In the genomic region with DNA sequence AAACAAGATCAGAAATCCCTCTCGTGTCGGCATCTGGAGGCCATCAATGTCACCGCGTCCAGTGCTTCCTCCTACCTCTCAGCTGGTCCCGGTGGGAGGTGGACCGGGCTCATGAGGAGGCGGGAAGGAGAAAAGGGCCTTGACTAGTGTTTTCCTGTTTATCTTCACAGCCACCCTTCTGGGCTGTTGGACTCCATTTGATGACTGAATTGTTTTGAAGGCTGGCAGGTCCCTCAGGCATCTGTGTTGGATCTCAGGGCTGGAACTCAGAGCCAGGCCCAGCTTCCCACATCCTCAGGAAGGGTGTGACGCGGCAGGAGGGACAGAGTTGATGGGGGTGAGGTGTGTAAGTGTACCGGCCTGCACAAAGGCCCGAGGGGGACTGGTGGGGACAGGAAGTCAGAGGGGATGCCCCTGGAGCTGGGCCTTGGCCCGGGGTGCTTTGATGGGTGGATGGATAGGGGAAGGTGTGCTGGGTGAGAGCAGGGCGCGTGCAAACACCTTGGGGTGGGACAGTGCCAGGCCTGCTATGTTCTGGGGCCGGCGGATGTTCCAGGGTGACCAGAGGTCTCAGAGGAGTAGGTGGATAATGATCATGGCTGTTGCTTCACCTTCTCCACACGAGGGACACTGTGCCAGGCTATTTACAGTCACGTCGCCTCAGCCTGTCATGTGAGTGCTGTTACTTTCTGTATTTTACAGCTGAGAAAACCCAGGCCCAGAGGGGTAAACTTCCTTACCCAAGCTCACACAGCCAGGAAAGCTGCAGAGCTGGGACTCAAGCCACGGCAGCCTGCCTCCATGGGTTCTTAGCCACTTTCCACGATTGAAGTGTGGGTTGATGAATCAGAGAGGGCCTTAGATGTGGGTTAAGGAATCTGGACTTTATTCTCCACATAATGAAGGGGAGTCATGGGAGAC, we compare ENCODE assay signal across 1 cellular context.
A peak's percentile ranks its signal among the peaks of the same experiment; 100 is the strongest.
TF ChIP-seq lines count a peak whose summit lies in the region.

No MANE protein-coding gene starts in this region.

TF ChIP-seq in HepG2, 621 proteins besides CTCF, POLR2A, EP300 and RAD21 (continued from another document and continues in another):
- TF ChIP-seq, protein P1, sequence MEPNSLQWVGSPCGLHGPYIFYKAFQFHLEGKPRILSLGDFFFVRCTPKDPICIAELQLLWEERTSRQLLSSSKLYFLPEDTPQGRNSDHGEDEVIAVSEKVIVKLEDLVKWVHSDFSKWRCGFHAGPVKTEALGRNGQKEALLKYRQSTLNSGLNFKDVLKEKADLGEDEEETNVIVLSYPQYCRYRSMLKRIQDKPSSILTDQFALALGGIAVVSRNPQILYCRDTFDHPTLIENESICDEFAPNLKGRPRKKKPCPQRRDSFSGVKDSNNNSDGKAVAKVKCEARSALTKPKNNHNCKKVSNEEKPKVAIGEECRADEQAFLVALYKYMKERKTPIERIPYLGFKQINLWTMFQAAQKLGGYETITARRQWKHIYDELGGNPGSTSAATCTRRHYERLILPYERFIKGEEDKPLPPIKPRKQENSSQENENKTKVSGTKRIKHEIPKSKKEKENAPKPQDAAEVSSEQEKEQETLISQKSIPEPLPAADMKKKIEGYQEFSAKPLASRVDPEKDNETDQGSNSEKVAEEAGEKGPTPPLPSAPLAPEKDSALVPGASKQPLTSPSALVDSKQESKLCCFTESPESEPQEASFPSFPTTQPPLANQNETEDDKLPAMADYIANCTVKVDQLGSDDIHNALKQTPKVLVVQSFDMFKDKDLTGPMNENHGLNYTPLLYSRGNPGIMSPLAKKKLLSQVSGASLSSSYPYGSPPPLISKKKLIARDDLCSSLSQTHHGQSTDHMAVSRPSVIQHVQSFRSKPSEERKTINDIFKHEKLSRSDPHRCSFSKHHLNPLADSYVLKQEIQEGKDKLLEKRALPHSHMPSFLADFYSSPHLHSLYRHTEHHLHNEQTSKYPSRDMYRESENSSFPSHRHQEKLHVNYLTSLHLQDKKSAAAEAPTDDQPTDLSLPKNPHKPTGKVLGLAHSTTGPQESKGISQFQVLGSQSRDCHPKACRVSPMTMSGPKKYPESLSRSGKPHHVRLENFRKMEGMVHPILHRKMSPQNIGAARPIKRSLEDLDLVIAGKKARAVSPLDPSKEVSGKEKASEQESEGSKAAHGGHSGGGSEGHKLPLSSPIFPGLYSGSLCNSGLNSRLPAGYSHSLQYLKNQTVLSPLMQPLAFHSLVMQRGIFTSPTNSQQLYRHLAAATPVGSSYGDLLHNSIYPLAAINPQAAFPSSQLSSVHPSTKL (CRISPR knock-in tag; IDR thresholded peaks at IDR 0.05), result 0 out of 2 replicates have a peak, but pooled peaks have one; percentile 11
- TF ChIP-seq NAIF1 (CRISPR knock-in tag; IDR thresholded peaks at IDR 0.05; ENCODE audit: borderline replicate concordance) (no peak), ZNF317 (CRISPR knock-in tag; IDR thresholded peaks at IDR 0.05) (no peak; the same call in 1 of the 2 replicates), ZSCAN9 (CRISPR knock-in tag; IDR thresholded peaks at IDR 0.05; ENCODE audit: borderline replicate concordance) (no peak), RBM39 (IDR thresholded peaks at IDR 0.05; ENCODE audit: low read depth, low read length, poor library complexity, severe bottlenecking) (no peak), NFATC3 (CRISPR knock-in tag; IDR thresholded peaks at IDR 0.05) (no peak), ZNF282 (IDR thresholded peaks at IDR 0.05; ENCODE audit: partially characterized antibody) (no peak), CREM (IDR thresholded peaks at IDR 0.05) (no peak), CREM (CRISPR knock-in tag; IDR thresholded peaks at IDR 0.05) (no peak), WIZ (CRISPR knock-in tag; IDR thresholded peaks at IDR 0.05) (no peak), CEBPB (IDR thresholded peaks at IDR 0.05; ENCODE audit: borderline replicate concordance, low read depth, low read length) (peak; percentile 58; the same call in 1 of the 2 replicates), ISX (CRISPR knock-in tag; conservative IDR thresholded peaks at IDR 0.05) (no peak), ZNF772 (CRISPR knock-in tag; IDR thresholded peaks at IDR 0.05) (no peak), CREB1 (IDR thresholded peaks at IDR 0.05) (0 out of 2 replicates have a peak, but pooled peaks have one; percentile 8), CREB1 (CRISPR knock-in tag; IDR thresholded peaks at IDR 0.05) (no peak), BRD4 (CRISPR knock-in tag; IDR thresholded peaks at IDR 0.05) (no peak), ATF7 (IDR thresholded peaks at IDR 0.05) (no peak), ATF7 (CRISPR knock-in tag; IDR thresholded peaks at IDR 0.05) (peak; percentile 81; the same call in 1 of the 2 replicates), ZNF367 (CRISPR knock-in tag; IDR thresholded peaks at IDR 0.05; ENCODE audit: borderline replicate concordance) (no peak), MBD4 (IDR thresholded peaks at IDR 0.05; ENCODE audit: borderline replicate concordance, low read length) (no peak), ZBTB7B (CRISPR knock-in tag; IDR thresholded peaks at IDR 0.05) (no peak), ZNF781 (CRISPR knock-in tag; IDR thresholded peaks at IDR 0.05; ENCODE audit: borderline replicate concordance, not compliant biosample characterization) (no peak), DNMT3B (CRISPR knock-in tag; conservative IDR thresholded peaks at IDR 0.05) (peak; percentile 25; the same call in 1 of the 2 replicates), HOXA9 (CRISPR knock-in tag; IDR thresholded peaks at IDR 0.05; ENCODE audit: borderline replicate concordance) (no peak), ZKSCAN1 (IDR thresholded peaks at IDR 0.05; ENCODE audit: low read length) (no peak), SETDB1 (CRISPR knock-in tag; IDR thresholded peaks at IDR 0.05; ENCODE audit: borderline replicate concordance) (no peak), ZNF878 (CRISPR knock-in tag; IDR thresholded peaks at IDR 0.05) (no peak), NR3C1 (CRISPR knock-in tag; IDR thresholded peaks at IDR 0.05) (no peak), NFYC (CRISPR knock-in tag; IDR thresholded peaks at IDR 0.05) (no peak), ZNF460 (CRISPR knock-in tag; IDR thresholded peaks at IDR 0.05; ENCODE audit: borderline replicate concordance) (peak; percentile 11; the same call in 1 of the 2 replicates), ARID2 (CRISPR knock-in tag; IDR thresholded peaks at IDR 0.05; ENCODE audit: borderline replicate concordance) (no peak), ZNF607 (CRISPR knock-in tag; IDR thresholded peaks at IDR 0.05; ENCODE audit: borderline replicate concordance) (0 out of 2 replicates have a peak, but pooled peaks have one; percentile 31), RBFOX2 (IDR thresholded peaks at IDR 0.05; ENCODE audit: low read depth, low read length) (no peak), ZNF34 (CRISPR knock-in tag; IDR thresholded peaks at IDR 0.05; ENCODE audit: borderline replicate concordance) (no peak), ESRRA (CRISPR knock-in tag; IDR thresholded peaks at IDR 0.05; ENCODE audit: low read depth) (no peak), MAZ (IDR thresholded peaks at IDR 0.05; ENCODE audit: borderline replicate concordance, low read depth, low read length) (no peak), MAZ (CRISPR knock-in tag; IDR thresholded peaks at IDR 0.05; ENCODE audit: low read depth) (no peak), ZNF788 (CRISPR knock-in tag; IDR thresholded peaks at IDR 0.05; ENCODE audit: borderline replicate concordance) (no peak), SMARCC2 (IDR thresholded peaks at IDR 0.05) (no peak), GATAD1 (CRISPR knock-in tag; IDR thresholded peaks at IDR 0.05) (no peak), SOX6 (IDR thresholded peaks at IDR 0.05) (no peak), SOX6 (CRISPR knock-in tag; IDR thresholded peaks at IDR 0.05) (no peak)
- TF ChIP-seq, protein P2, sequence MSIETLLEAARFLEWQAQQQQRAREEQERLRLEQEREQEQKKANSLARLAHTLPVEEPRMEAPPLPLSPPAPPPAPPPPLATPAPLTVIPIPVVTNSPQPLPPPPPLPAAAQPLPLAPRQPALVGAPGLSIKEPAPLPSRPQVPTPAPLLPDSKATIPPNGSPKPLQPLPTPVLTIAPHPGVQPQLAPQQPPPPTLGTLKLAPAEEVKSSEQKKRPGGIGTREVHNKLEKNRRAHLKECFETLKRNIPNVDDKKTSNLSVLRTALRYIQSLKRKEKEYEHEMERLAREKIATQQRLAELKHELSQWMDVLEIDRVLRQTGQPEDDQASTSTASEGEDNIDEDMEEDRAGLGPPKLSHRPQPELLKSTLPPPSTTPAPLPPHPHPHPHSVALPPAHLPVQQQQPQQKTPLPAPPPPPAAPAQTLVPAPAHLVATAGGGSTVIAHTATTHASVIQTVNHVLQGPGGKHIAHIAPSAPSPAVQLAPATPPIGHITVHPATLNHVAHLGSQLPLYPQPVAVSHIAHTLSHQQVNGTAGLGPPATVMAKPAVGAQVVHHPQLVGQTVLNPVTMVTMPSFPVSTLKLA (IDR thresholded peaks at IDR 0.05), result no peak
- TF ChIP-seq, protein P3, sequence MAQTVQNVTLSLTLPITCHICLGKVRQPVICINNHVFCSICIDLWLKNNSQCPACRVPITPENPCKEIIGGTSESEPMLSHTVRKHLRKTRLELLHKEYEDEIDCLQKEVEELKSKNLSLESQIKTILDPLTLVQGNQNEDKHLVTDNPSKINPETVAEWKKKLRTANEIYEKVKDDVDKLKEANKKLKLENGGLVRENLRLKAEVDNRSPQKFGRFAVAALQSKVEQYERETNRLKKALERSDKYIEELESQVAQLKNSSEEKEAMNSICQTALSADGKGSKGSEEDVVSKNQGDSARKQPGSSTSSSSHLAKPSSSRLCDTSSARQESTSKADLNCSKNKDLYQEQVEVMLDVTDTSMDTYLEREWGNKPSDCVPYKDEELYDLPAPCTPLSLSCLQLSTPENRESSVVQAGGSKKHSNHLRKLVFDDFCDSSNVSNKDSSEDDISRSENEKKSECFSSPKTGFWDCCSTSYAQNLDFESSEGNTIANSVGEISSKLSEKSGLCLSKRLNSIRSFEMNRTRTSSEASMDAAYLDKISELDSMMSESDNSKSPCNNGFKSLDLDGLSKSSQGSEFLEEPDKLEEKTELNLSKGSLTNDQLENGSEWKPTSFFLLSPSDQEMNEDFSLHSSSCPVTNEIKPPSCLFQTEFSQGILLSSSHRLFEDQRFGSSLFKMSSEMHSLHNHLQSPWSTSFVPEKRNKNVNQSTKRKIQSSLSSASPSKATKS (CRISPR knock-in tag; IDR thresholded peaks at IDR 0.05), result no peak
- TF ChIP-seq, protein P4, sequence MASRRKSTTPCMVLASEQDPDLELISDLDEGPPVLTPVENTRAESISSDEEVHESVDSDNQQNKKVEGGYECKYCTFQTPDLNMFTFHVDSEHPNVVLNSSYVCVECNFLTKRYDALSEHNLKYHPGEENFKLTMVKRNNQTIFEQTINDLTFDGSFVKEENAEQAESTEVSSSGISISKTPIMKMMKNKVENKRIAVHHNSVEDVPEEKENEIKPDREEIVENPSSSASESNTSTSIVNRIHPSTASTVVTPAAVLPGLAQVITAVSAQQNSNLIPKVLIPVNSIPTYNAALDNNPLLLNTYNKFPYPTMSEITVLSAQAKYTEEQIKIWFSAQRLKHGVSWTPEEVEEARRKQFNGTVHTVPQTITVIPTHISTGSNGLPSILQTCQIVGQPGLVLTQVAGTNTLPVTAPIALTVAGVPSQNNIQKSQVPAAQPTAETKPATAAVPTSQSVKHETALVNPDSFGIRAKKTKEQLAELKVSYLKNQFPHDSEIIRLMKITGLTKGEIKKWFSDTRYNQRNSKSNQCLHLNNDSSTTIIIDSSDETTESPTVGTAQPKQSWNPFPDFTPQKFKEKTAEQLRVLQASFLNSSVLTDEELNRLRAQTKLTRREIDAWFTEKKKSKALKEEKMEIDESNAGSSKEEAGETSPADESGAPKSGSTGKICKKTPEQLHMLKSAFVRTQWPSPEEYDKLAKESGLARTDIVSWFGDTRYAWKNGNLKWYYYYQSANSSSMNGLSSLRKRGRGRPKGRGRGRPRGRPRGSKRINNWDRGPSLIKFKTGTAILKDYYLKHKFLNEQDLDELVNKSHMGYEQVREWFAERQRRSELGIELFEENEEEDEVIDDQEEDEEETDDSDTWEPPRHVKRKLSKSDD (CRISPR knock-in tag; IDR thresholded peaks at IDR 0.05; ENCODE audit: low read depth), result peak; percentile 33; the same call in 1 of the 2 replicates
- TF ChIP-seq, protein P5, sequence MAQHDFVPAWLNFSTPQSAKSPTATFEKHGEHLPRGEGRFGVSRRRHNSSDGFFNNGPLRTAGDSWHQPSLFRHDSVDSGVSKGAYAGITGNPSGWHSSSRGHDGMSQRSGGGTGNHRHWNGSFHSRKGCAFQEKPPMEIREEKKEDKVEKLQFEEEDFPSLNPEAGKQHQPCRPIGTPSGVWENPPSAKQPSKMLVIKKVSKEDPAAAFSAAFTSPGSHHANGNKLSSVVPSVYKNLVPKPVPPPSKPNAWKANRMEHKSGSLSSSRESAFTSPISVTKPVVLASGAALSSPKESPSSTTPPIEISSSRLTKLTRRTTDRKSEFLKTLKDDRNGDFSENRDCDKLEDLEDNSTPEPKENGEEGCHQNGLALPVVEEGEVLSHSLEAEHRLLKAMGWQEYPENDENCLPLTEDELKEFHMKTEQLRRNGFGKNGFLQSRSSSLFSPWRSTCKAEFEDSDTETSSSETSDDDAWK (CRISPR knock-in tag; IDR thresholded peaks at IDR 0.05), result no peak
- TF ChIP-seq, protein P6, sequence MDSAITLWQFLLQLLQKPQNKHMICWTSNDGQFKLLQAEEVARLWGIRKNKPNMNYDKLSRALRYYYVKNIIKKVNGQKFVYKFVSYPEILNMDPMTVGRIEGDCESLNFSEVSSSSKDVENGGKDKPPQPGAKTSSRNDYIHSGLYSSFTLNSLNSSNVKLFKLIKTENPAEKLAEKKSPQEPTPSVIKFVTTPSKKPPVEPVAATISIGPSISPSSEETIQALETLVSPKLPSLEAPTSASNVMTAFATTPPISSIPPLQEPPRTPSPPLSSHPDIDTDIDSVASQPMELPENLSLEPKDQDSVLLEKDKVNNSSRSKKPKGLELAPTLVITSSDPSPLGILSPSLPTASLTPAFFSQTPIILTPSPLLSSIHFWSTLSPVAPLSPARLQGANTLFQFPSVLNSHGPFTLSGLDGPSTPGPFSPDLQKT (CRISPR knock-in tag; IDR thresholded peaks at IDR 0.05; ENCODE audit: borderline replicate concordance), result no peak
- TF ChIP-seq, protein P7, sequence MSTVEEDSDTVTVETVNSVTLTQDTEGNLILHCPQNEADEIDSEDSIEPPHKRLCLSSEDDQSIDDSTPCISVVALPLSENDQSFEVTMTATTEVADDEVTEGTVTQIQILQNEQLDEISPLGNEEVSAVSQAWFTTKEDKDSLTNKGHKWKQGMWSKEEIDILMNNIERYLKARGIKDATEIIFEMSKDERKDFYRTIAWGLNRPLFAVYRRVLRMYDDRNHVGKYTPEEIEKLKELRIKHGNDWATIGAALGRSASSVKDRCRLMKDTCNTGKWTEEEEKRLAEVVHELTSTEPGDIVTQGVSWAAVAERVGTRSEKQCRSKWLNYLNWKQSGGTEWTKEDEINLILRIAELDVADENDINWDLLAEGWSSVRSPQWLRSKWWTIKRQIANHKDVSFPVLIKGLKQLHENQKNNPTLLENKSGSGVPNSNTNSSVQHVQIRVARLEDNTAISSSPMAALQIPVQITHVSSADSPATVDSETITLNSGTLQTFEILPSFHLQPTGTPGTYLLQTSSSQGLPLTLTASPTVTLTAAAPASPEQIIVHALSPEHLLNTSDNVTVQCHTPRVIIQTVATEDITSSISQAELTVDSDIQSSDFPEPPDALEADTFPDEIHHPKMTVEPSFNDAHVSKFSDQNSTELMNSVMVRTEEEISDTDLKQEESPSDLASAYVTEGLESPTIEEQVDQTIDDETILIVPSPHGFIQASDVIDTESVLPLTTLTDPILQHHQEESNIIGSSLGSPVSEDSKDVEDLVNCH (CRISPR knock-in tag; IDR thresholded peaks at IDR 0.05), result no peak
- TF ChIP-seq, protein P8, sequence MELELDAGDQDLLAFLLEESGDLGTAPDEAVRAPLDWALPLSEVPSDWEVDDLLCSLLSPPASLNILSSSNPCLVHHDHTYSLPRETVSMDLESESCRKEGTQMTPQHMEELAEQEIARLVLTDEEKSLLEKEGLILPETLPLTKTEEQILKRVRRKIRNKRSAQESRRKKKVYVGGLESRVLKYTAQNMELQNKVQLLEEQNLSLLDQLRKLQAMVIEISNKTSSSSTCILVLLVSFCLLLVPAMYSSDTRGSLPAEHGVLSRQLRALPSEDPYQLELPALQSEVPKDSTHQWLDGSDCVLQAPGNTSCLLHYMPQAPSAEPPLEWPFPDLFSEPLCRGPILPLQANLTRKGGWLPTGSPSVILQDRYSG (CRISPR knock-in tag; IDR thresholded peaks at IDR 0.05), result no peak
